ENCODE assay signal across 1 cellular context in genomic region chr6:111973897-111974639, GRCh38.
TF ChIP-seq lines count a peak whose summit lies in the region.

No MANE protein-coding gene starts in this region.

TF ChIP-seq in A549, 52 proteins besides CTCF, POLR2A, EP300 and RAD21 (continued from another document):
- TF ChIP-seq, protein P1, sequence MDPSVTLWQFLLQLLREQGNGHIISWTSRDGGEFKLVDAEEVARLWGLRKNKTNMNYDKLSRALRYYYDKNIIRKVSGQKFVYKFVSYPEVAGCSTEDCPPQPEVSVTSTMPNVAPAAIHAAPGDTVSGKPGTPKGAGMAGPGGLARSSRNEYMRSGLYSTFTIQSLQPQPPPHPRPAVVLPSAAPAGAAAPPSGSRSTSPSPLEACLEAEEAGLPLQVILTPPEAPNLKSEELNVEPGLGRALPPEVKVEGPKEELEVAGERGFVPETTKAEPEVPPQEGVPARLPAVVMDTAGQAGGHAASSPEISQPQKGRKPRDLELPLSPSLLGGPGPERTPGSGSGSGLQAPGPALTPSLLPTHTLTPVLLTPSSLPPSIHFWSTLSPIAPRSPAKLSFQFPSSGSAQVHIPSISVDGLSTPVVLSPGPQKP (IDR thresholded peaks at IDR 0.05; ENCODE audit: low read depth, low read length), result no peak
- TF ChIP-seq HOXB5 (CRISPR knock-in tag; IDR thresholded peaks at IDR 0.05), result no peak
- TF ChIP-seq USF2 (IDR thresholded peaks at IDR 0.05), result no peak
- no peak for TF ChIP-seq CBX8 (IDR thresholded peaks at IDR 0.05)
- TF ChIP-seq NR3C1 (IDR thresholded peaks at IDR 0.05), result no peak
- no peak for TF ChIP-seq RARB (CRISPR knock-in tag; IDR thresholded peaks at IDR 0.05)
- no peak for TF ChIP-seq PHF8 (IDR thresholded peaks at IDR 0.05; ENCODE audit: borderline replicate concordance, low read depth)
- TF ChIP-seq CHD2 (IDR thresholded peaks at IDR 0.05; ENCODE audit: low read length, partially characterized antibody), result no peak
- no peak for TF ChIP-seq E2F6 (IDR thresholded peaks at IDR 0.05; ENCODE audit: borderline replicate concordance, low read depth)
- no peak for TF ChIP-seq HDAC2 (IDR thresholded peaks at IDR 0.05)
